30 cellular contexts compared by ENCODE assay signal in the genomic region with DNA sequence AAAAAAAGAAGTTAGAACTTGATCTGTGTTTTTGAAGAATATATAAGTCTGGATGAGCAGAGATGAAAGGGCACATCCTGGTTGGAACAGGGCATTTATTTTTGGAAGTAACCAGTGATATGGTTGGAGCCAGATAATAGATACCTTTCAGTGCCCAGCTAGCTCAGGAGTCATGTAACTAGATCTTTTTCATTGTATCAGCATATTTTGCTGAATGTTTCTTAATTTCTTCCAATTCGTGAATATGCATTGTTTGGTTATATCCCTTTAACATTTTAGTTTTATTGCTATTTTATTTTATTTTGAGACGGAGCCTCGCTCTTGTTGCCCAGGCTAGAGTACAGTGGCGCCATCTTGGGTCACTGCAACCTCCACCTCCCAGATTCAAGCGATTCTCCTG.
"Had no signal": no experiment of that assay in that cellular context is flagged by ENCODE, and none has a peak within 500 bp of the region (broad histone marks: within the 10 kb centered on the region; RNA-seq: fewer than 3 reads in every experiment).

No MANE protein-coding gene starts in this region.

- FAIRE-seq: colon, islet of Langerhans had no signal

- H3K27ac Mint-ChIP-seq: endodermal cell; nephron; stimulated activated naive CD8-positive, alpha-beta T cell treated with anti-CD3 and anti-CD28 coated beads, Interleukin-15, amount 100 ng/mL, for 72 hours had no signal

- H3K9me3 Mint-ChIP-seq: dendritic cell treated with granulocyte-macrophage colony-stimulating factor and Interleukin-4, amounts not matched to agents 40 ng/mL and 50 ng/mL, for 4 days; endodermal cell; nephron had no signal

- H3K4me3 ChIP-seq: gastroesophageal sphincter, heart right ventricle, ovary, smooth muscle cell, suprapubic skin, transverse colon, upper lobe of right lung, uterus had no signal

- H3K27ac ChIP-seq: epithelial cell of prostate, gastroesophageal sphincter, ovary, suprapubic skin, transverse colon, upper lobe of right lung, uterus had no signal

- H3K27me3 ChIP-seq: gastroesophageal sphincter, heart right ventricle, ovary, suprapubic skin, transverse colon, upper lobe of right lung, uterus had no signal

- ATAC-seq: esophagus mucosa; gastroesophageal sphincter; naive thymus-derived CD4-positive, alpha-beta T cell; sciatic nerve; stimulated activated naive CD8-positive, alpha-beta T cell treated with anti-CD3 and anti-CD28 coated beads, Interleukin-15, amount 100 ng/mL, for 72 hours; upper lobe of right lung had no signal

- H3K4me2 ChIP-seq: smooth muscle cell had no signal

- H3K36me3 ChIP-seq: ovary, transverse colon, uterus had no signal

- H3K4me1 ChIP-seq: suprapubic skin, upper lobe of right lung, uterus had no signal

- H3K4me3 Mint-ChIP-seq: dendritic cell treated with granulocyte-macrophage colony-stimulating factor and Interleukin-4, amounts not matched to agents 40 ng/mL and 50 ng/mL, for 4 days; endodermal cell; naive thymus-derived CD4-positive, alpha-beta T cell; nephron; stimulated activated naive CD8-positive, alpha-beta T cell treated with anti-CD3 and anti-CD28 coated beads, Interleukin-15, amount 100 ng/mL, for 72 hours had no signal

- H3K9me3 ChIP-seq: gastroesophageal sphincter, heart right ventricle, ovary, suprapubic skin, transverse colon, upper lobe of right lung, uterus had no signal

- H3K27me3 Mint-ChIP-seq: dendritic cell treated with granulocyte-macrophage colony-stimulating factor and Interleukin-4, amounts not matched to agents 40 ng/mL and 50 ng/mL, for 4 days; naive thymus-derived CD4-positive, alpha-beta T cell; stimulated activated naive CD8-positive, alpha-beta T cell treated with anti-CD3 and anti-CD28 coated beads, Interleukin-15, amount 100 ng/mL, for 72 hours had no signal

- DNase-seq: effector CD8-positive, alpha-beta T cell; endodermal cell; foreskin fibroblast; heart right ventricle; hippocampal formation; mesenchymal stem cell; midbrain; naive thymus-derived CD4-positive, alpha-beta T cell; occipital lobe; ovary; posterior cingulate gyrus; stimulated activated CD4-positive, alpha-beta T cell treated with anti-CD3 and anti-CD28 coated beads, Interleukin-12 subunit alpha, Interleukin-12 subunit beta, amount 100 ng/mL, for 4 hours; stimulated activated CD4-positive, alpha-beta T cell treated with anti-CD3 and anti-CD28 coated beads, Interleukin-1b, Interleukin-23, amount 100 ng/mL, for 48 hours; stimulated activated CD4-positive, alpha-beta T cell treated with anti-CD3 and anti-CD28 coated beads, Interleukin-4, amount 100 ng/mL, for 1 hour; stimulated activated CD8-positive, alpha-beta memory T cell treated with anti-CD3 and anti-CD28 coated beads, Interleukin-4, amount 100 ng/mL, for 48 hours; stimulated activated naive CD4-positive, alpha-beta T cell; stimulated activated naive CD8-positive, alpha-beta T cell treated with anti-CD3 and anti-CD28 coated beads, Interleukin-15, amount 100 ng/mL, for 72 hours; transverse colon; upper lobe of right lung; uterus had no signal
